17 cellular contexts compared by ENCODE assay signal in the genomic region with DNA sequence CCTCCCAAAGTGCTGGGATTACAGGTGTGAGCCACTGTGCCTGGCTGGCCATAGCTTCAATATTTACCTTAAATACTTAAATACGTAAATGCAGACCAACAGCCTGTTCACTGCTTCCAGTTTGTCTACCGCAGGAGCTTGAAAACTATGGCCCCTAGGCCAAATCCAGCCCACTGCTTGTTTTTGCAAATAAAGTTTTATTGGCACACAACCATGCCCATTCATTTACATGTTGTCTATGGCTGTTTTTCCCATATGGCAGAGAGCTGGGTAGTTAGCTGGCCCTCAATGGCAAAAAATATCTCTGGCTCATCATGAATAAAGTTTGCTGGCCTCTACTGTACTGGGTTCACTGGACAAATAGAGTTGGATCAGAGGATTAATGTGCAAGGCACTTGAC. TPM values are rescaled to one million over a fixed set of nuclear protein-coding genes. Genes with fewer than 3 reads are reported as not detected.
DNase-seq lines count a peak whose midpoint lies in the region; ATAC-seq, FAIRE-seq and TF ChIP-seq lines count a peak whose summit lies in the region.
"Had no signal": no experiment of that assay in that cellular context is flagged by ENCODE, and none has a peak within 500 bp of the region (broad histone marks: within the 10 kb centered on the region; RNA-seq: fewer than 3 reads in every experiment).

No MANE protein-coding gene starts in this region.

- H3K36me3 Mint-ChIP-seq in endothelial cell (ENCODE audit: low read depth, unreplicated experiment) = peaks cover 24% of the 10 kb centered on the region

- no peak overlapping the region for H3K9ac ChIP-seq in HepG2 (ENCODE audit: insufficient read depth, low read depth, low read length)
- H3K9ac ChIP-seq: GM23248 had no signal

- H3K27ac Mint-ChIP-seq in endothelial cell (ENCODE audit: unreplicated experiment) = no peak overlapping the region

- H3K4me1 ChIP-seq in HepG2 (ENCODE audit: insufficient read depth, low read length) (0 out of 2 replicates have a peak, but pooled peaks cover 4% of the 10 kb centered on the region), right lobe of liver (no peaks in the 10 kb centered on the region), prostate gland (replicated peaks) (no peaks in the 10 kb centered on the region)
- H3K4me1 ChIP-seq: A549, HAP-1 had no signal

- no peak for FAIRE-seq in HepG2 (lab: Jason Lieb, UNC)
- FAIRE-seq: A549, GM19239 had no signal

- TF ChIP-seq EP300 in HepG2 (IDR thresholded peaks at IDR 0.05; ENCODE audit: low read depth in 2 of 2, low read length in 2 of 2) (no peak), HepG2 (CRISPR knock-in tag; IDR thresholded peaks at IDR 0.05; ENCODE audit: borderline replicate concordance) (no peak)

- H3K27ac ChIP-seq in HepG2 (ENCODE audit: extremely low read length, insufficient read depth, low read length) (no peak overlapping the region), right lobe of liver (no peak overlapping the region), coronary artery (no peak overlapping the region), prostate gland (no peak overlapping the region)
- H3K27ac ChIP-seq: 22Rv1, A549, C4-2B, GM23248 had no signal

- TF ChIP-seq CTCF in HepG2 (CRISPR knock-in tag; IDR thresholded peaks at IDR 0.05) (no peak), right lobe of liver (IDR thresholded peaks at IDR 0.05) (no peak), endothelial cell (IDR thresholded peaks at IDR 0.05; ENCODE audit: unreplicated experiment) (no peak), coronary artery (IDR thresholded peaks at IDR 0.05) (no peak), prostate gland (IDR thresholded peaks at IDR 0.05) (no peak), GM20000 (IDR thresholded peaks at IDR 0.05; ENCODE audit: extremely low read depth, missing control alignments) (no peak)

- no peak overlapping the region for H3K4me3 ChIP-seq in HepG2 (replicated peaks in 1 of 3; ENCODE audit: insufficient read depth in 1 of 3, low read depth in 2 of 3, low read length in 3 of 3)
- H3K4me3 ChIP-seq in right lobe of liver = no peak overlapping the region
- no peak overlapping the region for H3K4me3 ChIP-seq in coronary artery
- H3K4me3 ChIP-seq in prostate gland = no peak overlapping the region
- H3K4me3 ChIP-seq: A549, GM23248, HAP-1 had no signal

- no peaks in the 10 kb centered on the region for H4K20me1 ChIP-seq in HepG2 (ENCODE audit: insufficient read depth, low read length)

- POLR2A ChIA-PET in HepG2 (lab: Yijun Ruan, JAX) = no interaction called here

- peaks cover 8% of the 10 kb centered on the region for H3K27me3 Mint-ChIP-seq in endothelial cell (ENCODE audit: unreplicated experiment)
- H3K27me3 Mint-ChIP-seq: CD4-positive, alpha-beta T cell had no signal

- TF ChIP-seq POLR2A in HepG2 (IDR thresholded peaks at IDR 0.05; ENCODE audit: insufficient read depth in 1 of 2, low read depth in 2 of 2, low read length in 2 of 2) (no peak), right lobe of liver (IDR thresholded peaks at IDR 0.05) (no peak), prostate gland (IDR thresholded peaks at IDR 0.05) (no peak)

- no peaks in the 10 kb centered on the region for H3K4me1 Mint-ChIP-seq in endothelial cell (ENCODE audit: unreplicated experiment)

- WGBS in HepG2 (ENCODE audit: low lambda C conversion rate) = 94% methylated on average over 2 of the region's 2 CpGs
- 80% methylated on average over 1 of the region's 2 CpGs for WGBS in right lobe of liver (ENCODE audit: insufficient coverage, low coverage, low lambda C conversion rate, missing lambda C conversion rate)
- 100% methylated on average over 2 of the region's 2 CpGs for WGBS in prostate gland

- H3K9me3 Mint-ChIP-seq in endothelial cell (ENCODE audit: unreplicated experiment) = no peaks in the 10 kb centered on the region
- H3K9me3 Mint-ChIP-seq: CD4-positive, alpha-beta T cell had no signal

- H3K79me2 ChIP-seq in HepG2 (ENCODE audit: insufficient read depth, low read length) = peaks cover 2% of the 10 kb centered on the region

- no peak for TF ChIP-seq RAD21 in HepG2 (CRISPR knock-in tag; IDR thresholded peaks at IDR 0.05)

- no TSS peak for BruUV-seq in HepG2 (replicated peaks; lab: Mats Ljungman, UMichigan)

- CTCF ChIA-PET in HepG2 (lab: Yijun Ruan, JAX; ENCODE audit: low intra/inter-chr PET ratio, low total read pairs) = no interaction called here

- DNase-seq in HepG2 (ENCODE audit: low spot score) = no peak
- DNase-seq in right lobe of liver = no peak
- DNase-seq in endothelial cell (ENCODE audit: low spot score) = no peak
- no peak for DNase-seq in coronary artery (ENCODE audit: low spot score)
- no peak for DNase-seq in prostate gland (ENCODE audit: low spot score)
- no peak for DNase-seq in GM20000 (ENCODE audit: low spot score)
- DNase-seq: AML-193; CD4-positive, alpha-beta T cell; DMS153; DMS79; GDM1; GM23248 had no signal

- H3K4me3 Mint-ChIP-seq in endothelial cell (ENCODE audit: unreplicated experiment) = peak overlapping the region; percentile 75
- H3K4me3 Mint-ChIP-seq: CD4-positive, alpha-beta T cell had no signal

- H3K4me2 ChIP-seq in HepG2 (ENCODE audit: low read depth, low read length) = no peak overlapping the region
- H3K4me2 ChIP-seq: A549 had no signal

- H3K36me3 ChIP-seq in HepG2 (replicated peaks in 1 of 2; ENCODE audit: control insufficient read depth in 1 of 2, insufficient read depth in 2 of 2, low read length in 2 of 2) (peaks cover 11 to 58% of the 10 kb centered on the region in 2 experiments; a peak in 4 of 5 replicates), right lobe of liver (peaks cover 0 to 44% (median 13%) of the 10 kb centered on the region in 4 donors), prostate gland (peaks cover 7 to 11% of the 10 kb centered on the region in 2 donors)

- in situ Hi-C loops in HepG2 (cut with HindIII; ENCODE audit: extremely low pct_ligation_motif_present, low pct_unique_long_range_greater_than_20kb) = no loop called here

- intact Hi-C loops in HepG2 (cut with micrococcal nuclease; ENCODE audit: unreplicated experiment) = no loop called here
- intact Hi-C loops in right lobe of liver (cut with DNase I) = no loop called here
- intact Hi-C loops in prostate gland (cut with DNase I) = no loop called here

- H2AFZ ChIP-seq in HepG2 (ENCODE audit: low read length) = no peak overlapping the region
- H2AFZ ChIP-seq: GM23248 had no signal

- H3K9me3 ChIP-seq in HepG2 (ENCODE audit: low read length) (no peaks in the 10 kb centered on the region), right lobe of liver (no peaks in the 10 kb centered on the region), prostate gland (no peaks in the 10 kb centered on the region)
- H3K9me3 ChIP-seq: A549, HAP-1 had no signal

- H3K27me3 ChIP-seq in HepG2 (ENCODE audit: control insufficient read depth in 1 of 2, insufficient read depth in 2 of 2, low read length in 2 of 2) (no peaks in the 10 kb centered on the region), right lobe of liver (no peaks in the 10 kb centered on the region), prostate gland (replicated peaks; ENCODE audit: insufficient read depth) (no peaks in the 10 kb centered on the region)

- ATAC-seq in HepG2 (no peak), right lobe of liver (no peak)

RNA-seq across cellular contexts. Expression of a gene that starts 11.8 kb away (rescaled TPM):
- total RNA-seq in HepG2 (2016; rRNA removed; fragmentation: Illumina TruSeq; extraction: Trizol) = 1.5 and 1.6 TPM in 2 replicates
- 1.2 TPM in 2 replicates for total RNA-seq in HepG2 (2016; cell fraction: cytosol; rRNA removed; fragmentation: Illumina TruSeq; extraction: Trizol; ENCODE audit: low read depth)
- 1.2 and 1.4 TPM in 2 replicates for total RNA-seq in HepG2 (2016; cell fraction: insoluble cytoplasmic fraction; rRNA removed; fragmentation: Illumina TruSeq; extraction: Trizol)
- total RNA-seq in HepG2 (2016; cell fraction: membrane; rRNA removed; fragmentation: Illumina TruSeq; extraction: Trizol) = 1.8 and 1.9 TPM in 2 replicates
- 2.2 and 3.7 TPM in 2 replicates for total RNA-seq in HepG2 (2016; cell fraction: nucleus; rRNA removed; fragmentation: Illumina TruSeq; extraction: Trizol)
- 0.62 and 0.74 TPM in 2 replicates for polyA plus RNA-seq in HepG2 (2011; rRNA removed)
- 0.22 and 0.24 TPM in 2 replicates for polyA plus RNA-seq in HepG2 (2011; cell fraction: cytosol; rRNA removed)
- 3.3 and 4.2 TPM in 2 replicates for polyA plus RNA-seq in HepG2 (2011; cell fraction: nucleus; rRNA removed)
- 5.1 and 5.6 TPM in 2 replicates for polyA plus RNA-seq in HepG2 (2012)
- 0.41 and 0.69 TPM in 2 replicates for polyA plus RNA-seq in HepG2 (2016; cell fraction: cytosol; fragmentation: Illumina TruSeq; extraction: Trizol; ENCODE audit: low read depth)
- 4.8 and 6.1 TPM in 2 replicates for polyA plus RNA-seq in HepG2 (2016; cell fraction: insoluble cytoplasmic fraction; fragmentation: Illumina TruSeq; extraction: Trizol; ENCODE audit: low read depth)
- 0.89 and 1.1 TPM in 2 replicates for polyA plus RNA-seq in HepG2 (2016; cell fraction: membrane; fragmentation: Illumina TruSeq; extraction: Trizol; ENCODE audit: low read depth)
- polyA plus RNA-seq in HepG2 (2016; cell fraction: nucleus; fragmentation: Illumina TruSeq; extraction: Trizol; ENCODE audit: insufficient read depth, low read depth) = 11.5 and 11.7 TPM in 2 replicates
- polyA minus RNA-seq in HepG2 (2011; rRNA and poly(A)+ RNA removed; ENCODE audit: low replicate concordance) = 0.98 and 1.4 TPM in 2 replicates
- polyA minus RNA-seq in HepG2 (2011; cell fraction: cytosol; rRNA and poly(A)+ RNA removed) = 1.8 and 2.5 TPM in 2 replicates
- 1.5 and 1.8 TPM in 2 replicates for polyA minus RNA-seq in HepG2 (2011; cell fraction: nucleus; rRNA and poly(A)+ RNA removed)
- total RNA-seq in right lobe of liver = 1 to 10 TPM; 4.0 to 8.5 (median 5.5) TPM
- 38.8 TPM for total RNA-seq in endothelial cell (ENCODE audit: unreplicated experiment)
- total RNA-seq in prostate gland = 10 to 100 TPM; 24.0 to 41.9 TPM

RNA-seq across cellular contexts. Expression of a gene that starts 21.7 kb away (rescaled TPM):
- total RNA-seq in HepG2 (2016; rRNA removed; fragmentation: Illumina TruSeq; extraction: Trizol) (0.51 and 0.82 TPM in 2 replicates), right lobe of liver (1 to 10 TPM; 2.5 to 5.9 (median 3.1) TPM), endothelial cell (ENCODE audit: unreplicated experiment) (2.4 TPM), prostate gland (10 to 100 TPM in 1 of 2 donors, 1 to 10 TPM in 1; 8.1 to 22.5 TPM)
- 1.1 and 1.6 TPM in 2 replicates for total RNA-seq in HepG2 (2016; cell fraction: cytosol; rRNA removed; fragmentation: Illumina TruSeq; extraction: Trizol; ENCODE audit: low read depth)
- 0.43 and 0.97 TPM in 2 replicates for total RNA-seq in HepG2 (2016; cell fraction: insoluble cytoplasmic fraction; rRNA removed; fragmentation: Illumina TruSeq; extraction: Trizol)
- 0.56 and 0.79 TPM in 2 replicates for total RNA-seq in HepG2 (2016; cell fraction: membrane; rRNA removed; fragmentation: Illumina TruSeq; extraction: Trizol)
- 0.78 and 1.3 TPM in 2 replicates for total RNA-seq in HepG2 (2016; cell fraction: nucleus; rRNA removed; fragmentation: Illumina TruSeq; extraction: Trizol)
- polyA plus RNA-seq in HepG2 (2011; rRNA removed) = 0.64 and 0.66 TPM in 2 replicates
- 0.69 and 0.98 TPM in 2 replicates for polyA plus RNA-seq in HepG2 (2011; cell fraction: cytosol; rRNA removed)
- polyA plus RNA-seq in HepG2 (2011; cell fraction: nucleus; rRNA removed) = 1.2 and 1.3 TPM in 2 replicates
- polyA plus RNA-seq in HepG2 (2012) = 0.49 and 0.83 TPM in 2 replicates
- polyA plus RNA-seq in HepG2 (2016; cell fraction: cytosol; fragmentation: Illumina TruSeq; extraction: Trizol; ENCODE audit: low read depth) = 0.18 and 0.40 TPM in 2 replicates
- polyA plus RNA-seq in HepG2 (2016; cell fraction: insoluble cytoplasmic fraction; fragmentation: Illumina TruSeq; extraction: Trizol; ENCODE audit: low read depth) = 0.44 and 0.60 TPM in 2 replicates
- polyA plus RNA-seq in HepG2 (2016; cell fraction: membrane; fragmentation: Illumina TruSeq; extraction: Trizol; ENCODE audit: low read depth) = 0.39 and 0.42 TPM in 2 replicates
- polyA plus RNA-seq in HepG2 (2016; cell fraction: nucleus; fragmentation: Illumina TruSeq; extraction: Trizol; ENCODE audit: insufficient read depth, low read depth) = 0.57 and 2.1 TPM in 2 replicates
- polyA minus RNA-seq in HepG2 (2011; rRNA and poly(A)+ RNA removed; ENCODE audit: low replicate concordance) = 0.84 and 1.8 TPM in 2 replicates
- 0.44 and 0.99 TPM in 2 replicates for polyA minus RNA-seq in HepG2 (2011; cell fraction: cytosol; rRNA and poly(A)+ RNA removed)
- 1.4 and 1.7 TPM in 2 replicates for polyA minus RNA-seq in HepG2 (2011; cell fraction: nucleus; rRNA and poly(A)+ RNA removed)
- total RNA-seq: GM23248 had no signal

RNA-seq across cellular contexts. Expression of a gene that starts 22.4 kb away (rescaled TPM):
- total RNA-seq in HepG2 (2016; rRNA removed; fragmentation: Illumina TruSeq; extraction: Trizol) (78.0 and 81.4 TPM in 2 replicates), right lobe of liver (10 to 100 TPM; 16.2 to 31.9 (median 23.2) TPM), endothelial cell (ENCODE audit: unreplicated experiment) (76.3 TPM), prostate gland (10 to 100 TPM; 62.9 to 91.7 TPM)
- 40.9 and 41.1 TPM in 2 replicates for total RNA-seq in HepG2 (2016; cell fraction: cytosol; rRNA removed; fragmentation: Illumina TruSeq; extraction: Trizol; ENCODE audit: low read depth)
- 74.5 and 94.1 TPM in 2 replicates for total RNA-seq in HepG2 (2016; cell fraction: insoluble cytoplasmic fraction; rRNA removed; fragmentation: Illumina TruSeq; extraction: Trizol)
- 33.6 and 34.5 TPM in 2 replicates for total RNA-seq in HepG2 (2016; cell fraction: membrane; rRNA removed; fragmentation: Illumina TruSeq; extraction: Trizol)
- 36.2 and 36.7 TPM in 2 replicates for total RNA-seq in HepG2 (2016; cell fraction: nucleus; rRNA removed; fragmentation: Illumina TruSeq; extraction: Trizol)
- 54.3 and 58.4 TPM in 2 replicates for polyA plus RNA-seq in HepG2 (2011; rRNA removed)
- 53.5 and 96.5 TPM in 2 replicates for polyA plus RNA-seq in HepG2 (2011; cell fraction: cytosol; rRNA removed)
- polyA plus RNA-seq in HepG2 (2011; cell fraction: nucleus; rRNA removed) = 112 and 135 TPM in 2 replicates
- 35.5 and 41.6 TPM in 2 replicates for polyA plus RNA-seq in HepG2 (2012)
- polyA plus RNA-seq in HepG2 (2016; cell fraction: cytosol; fragmentation: Illumina TruSeq; extraction: Trizol; ENCODE audit: low read depth) = 38.2 and 39.1 TPM in 2 replicates
- 86.7 and 88.4 TPM in 2 replicates for polyA plus RNA-seq in HepG2 (2016; cell fraction: insoluble cytoplasmic fraction; fragmentation: Illumina TruSeq; extraction: Trizol; ENCODE audit: low read depth)
- polyA plus RNA-seq in HepG2 (2016; cell fraction: membrane; fragmentation: Illumina TruSeq; extraction: Trizol; ENCODE audit: low read depth) = 28.0 and 28.7 TPM in 2 replicates
- polyA plus RNA-seq in HepG2 (2016; cell fraction: nucleus; fragmentation: Illumina TruSeq; extraction: Trizol; ENCODE audit: insufficient read depth, low read depth) = 63.0 and 67.6 TPM in 2 replicates
- polyA minus RNA-seq in HepG2 (2011; rRNA and poly(A)+ RNA removed; ENCODE audit: low replicate concordance) = 91.2 and 148 TPM in 2 replicates
- 26.7 and 28.8 TPM in 2 replicates for polyA minus RNA-seq in HepG2 (2011; cell fraction: cytosol; rRNA and poly(A)+ RNA removed)
- polyA minus RNA-seq in HepG2 (2011; cell fraction: nucleus; rRNA and poly(A)+ RNA removed) = 18.2 and 20.6 TPM in 2 replicates

RNA-seq across cellular contexts. Expression of a gene that starts 37.1 kb away (rescaled TPM):
- total RNA-seq in HepG2 (2016; rRNA removed; fragmentation: Illumina TruSeq; extraction: Trizol) = 0.79 and 1.5 TPM in 2 replicates
- total RNA-seq in HepG2 (2016; cell fraction: cytosol; rRNA removed; fragmentation: Illumina TruSeq; extraction: Trizol; ENCODE audit: low read depth) = 1.7 and 2.4 TPM in 2 replicates
- 1.1 and 1.9 TPM in 2 replicates for total RNA-seq in HepG2 (2016; cell fraction: insoluble cytoplasmic fraction; rRNA removed; fragmentation: Illumina TruSeq; extraction: Trizol)
- 2.0 and 2.3 TPM in 2 replicates for total RNA-seq in HepG2 (2016; cell fraction: membrane; rRNA removed; fragmentation: Illumina TruSeq; extraction: Trizol)
- 0.50 and 0.90 TPM in 2 replicates for total RNA-seq in HepG2 (2016; cell fraction: nucleus; rRNA removed; fragmentation: Illumina TruSeq; extraction: Trizol)
- polyA plus RNA-seq in HepG2 (2011; rRNA removed) = 12.0 and 13.5 TPM in 2 replicates
- 14.5 and 18.3 TPM in 2 replicates for polyA plus RNA-seq in HepG2 (2011; cell fraction: cytosol; rRNA removed)
- polyA plus RNA-seq in HepG2 (2011; cell fraction: nucleus; rRNA removed) = 17.2 and 18.4 TPM in 2 replicates
- 4.8 and 7.4 TPM in 2 replicates for polyA plus RNA-seq in HepG2 (2012)
- polyA plus RNA-seq in HepG2 (2016; cell fraction: cytosol; fragmentation: Illumina TruSeq; extraction: Trizol; ENCODE audit: low read depth) = 6.9 and 7.3 TPM in 2 replicates
- polyA plus RNA-seq in HepG2 (2016; cell fraction: insoluble cytoplasmic fraction; fragmentation: Illumina TruSeq; extraction: Trizol; ENCODE audit: low read depth) = 3.2 and 3.4 TPM in 2 replicates
- polyA plus RNA-seq in HepG2 (2016; cell fraction: membrane; fragmentation: Illumina TruSeq; extraction: Trizol; ENCODE audit: low read depth) = 5.3 and 5.9 TPM in 2 replicates
- polyA plus RNA-seq in HepG2 (2016; cell fraction: nucleus; fragmentation: Illumina TruSeq; extraction: Trizol; ENCODE audit: insufficient read depth, low read depth) = 2.4 and 2.6 TPM in 2 replicates
- 5.3 and 19.9 TPM in 2 replicates for polyA minus RNA-seq in HepG2 (2011; rRNA and poly(A)+ RNA removed; ENCODE audit: low replicate concordance)
- polyA minus RNA-seq in HepG2 (2011; cell fraction: cytosol; rRNA and poly(A)+ RNA removed) = 1.6 and 3.0 TPM in 2 replicates
- 0.77 and 1.5 TPM in 2 replicates for polyA minus RNA-seq in HepG2 (2011; cell fraction: nucleus; rRNA and poly(A)+ RNA removed)
- total RNA-seq in right lobe of liver = 10 to 100 TPM in 5 of 6 experiments, 1 to 10 TPM in 1; 8.5 to 16.4 (median 11.5) TPM
- 23.9 TPM for total RNA-seq in endothelial cell (ENCODE audit: unreplicated experiment)
- 10 to 100 TPM; 59.1 to 72.3 TPM for total RNA-seq in prostate gland

RNA-seq across cellular contexts. Expression of a gene that starts 39.2 kb away (rescaled TPM):
- 4.8 and 6.1 TPM in 2 replicates for total RNA-seq in HepG2 (2016; rRNA removed; fragmentation: Illumina TruSeq; extraction: Trizol)
- 1.3 and 1.4 TPM in 2 replicates for total RNA-seq in HepG2 (2016; cell fraction: cytosol; rRNA removed; fragmentation: Illumina TruSeq; extraction: Trizol; ENCODE audit: low read depth)
- total RNA-seq in HepG2 (2016; cell fraction: insoluble cytoplasmic fraction; rRNA removed; fragmentation: Illumina TruSeq; extraction: Trizol) = 3.2 and 6.2 TPM in 2 replicates
- 4.5 and 5.4 TPM in 2 replicates for total RNA-seq in HepG2 (2016; cell fraction: membrane; rRNA removed; fragmentation: Illumina TruSeq; extraction: Trizol)
- total RNA-seq in HepG2 (2016; cell fraction: nucleus; rRNA removed; fragmentation: Illumina TruSeq; extraction: Trizol) = 6.5 and 7.3 TPM in 2 replicates
- 3.3 and 4.3 TPM in 2 replicates for polyA plus RNA-seq in HepG2 (2011; rRNA removed)
- polyA plus RNA-seq in HepG2 (2011; cell fraction: cytosol; rRNA removed) = 3.1 and 4.0 TPM in 2 replicates
- polyA plus RNA-seq in HepG2 (2011; cell fraction: nucleus; rRNA removed) = 21.0 and 25.5 TPM in 2 replicates
- polyA plus RNA-seq in HepG2 (2012) = 17.0 and 18.6 TPM in 2 replicates
- 1.1 and 1.4 TPM in 2 replicates for polyA plus RNA-seq in HepG2 (2016; cell fraction: cytosol; fragmentation: Illumina TruSeq; extraction: Trizol; ENCODE audit: low read depth)
- polyA plus RNA-seq in HepG2 (2016; cell fraction: insoluble cytoplasmic fraction; fragmentation: Illumina TruSeq; extraction: Trizol; ENCODE audit: low read depth) = 8.3 and 13.4 TPM in 2 replicates
- 2.8 and 3.0 TPM in 2 replicates for polyA plus RNA-seq in HepG2 (2016; cell fraction: membrane; fragmentation: Illumina TruSeq; extraction: Trizol; ENCODE audit: low read depth)
- polyA plus RNA-seq in HepG2 (2016; cell fraction: nucleus; fragmentation: Illumina TruSeq; extraction: Trizol; ENCODE audit: insufficient read depth, low read depth) = 21.4 and 23.8 TPM in 2 replicates
- 5.4 and 5.7 TPM in 2 replicates for polyA minus RNA-seq in HepG2 (2011; rRNA and poly(A)+ RNA removed; ENCODE audit: low replicate concordance)
- polyA minus RNA-seq in HepG2 (2011; cell fraction: cytosol; rRNA and poly(A)+ RNA removed) = 3.1 and 4.5 TPM in 2 replicates
- polyA minus RNA-seq in HepG2 (2011; cell fraction: nucleus; rRNA and poly(A)+ RNA removed) = 3.6 and 5.2 TPM in 2 replicates
- 10 to 100 TPM; 14.6 to 33.0 (median 27.3) TPM for total RNA-seq in right lobe of liver
- 90.3 TPM for total RNA-seq in endothelial cell (ENCODE audit: unreplicated experiment)
- total RNA-seq in prostate gland = 10 to 100 TPM; 47.9 to 80.8 TPM
